Comparison of ENCODE assay signal across 8 cellular contexts in the genomic region with DNA sequence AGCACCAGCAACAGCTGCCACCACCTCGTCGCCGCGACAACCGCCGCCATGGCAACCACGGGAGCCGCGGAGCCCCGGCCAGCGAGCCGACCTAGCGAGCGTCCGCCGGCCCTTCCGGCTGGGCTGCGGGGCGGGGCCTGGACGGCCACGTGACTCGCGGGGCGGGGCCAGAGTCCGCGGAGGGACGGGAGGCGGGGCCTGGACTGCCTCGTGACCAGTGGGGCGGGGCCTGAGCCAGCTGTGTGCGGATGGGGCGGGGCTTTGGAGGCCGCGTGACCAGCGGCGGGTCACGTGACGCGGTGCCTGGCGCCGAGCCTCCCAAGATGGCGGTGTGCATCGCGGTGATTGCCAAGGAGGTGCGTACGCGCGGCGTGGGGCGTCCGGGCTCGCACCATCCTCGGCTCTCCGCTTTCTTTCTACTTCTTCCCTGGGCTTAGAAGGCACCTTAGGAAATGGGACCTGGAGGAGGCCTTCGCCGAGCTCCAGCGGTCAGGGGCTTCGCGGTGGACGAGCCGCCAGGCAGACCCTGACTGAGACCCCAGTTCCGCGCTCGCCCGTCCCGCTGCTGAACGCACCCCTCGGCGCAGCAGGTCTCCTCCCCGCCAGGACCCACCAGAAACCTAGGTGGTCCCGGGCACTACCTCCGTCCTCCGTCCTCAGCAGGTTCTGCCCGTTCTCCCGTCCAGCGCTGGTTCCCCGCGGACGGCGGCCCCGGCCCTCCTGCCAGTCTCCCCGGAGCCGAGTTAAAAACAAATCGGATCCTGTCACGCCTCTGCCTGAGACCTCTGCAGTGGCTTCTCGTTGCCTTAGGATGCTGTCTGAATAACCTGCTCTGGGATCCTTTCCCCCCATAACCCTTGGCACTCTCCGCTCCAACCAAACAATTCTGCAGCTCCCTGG. TPM values are rescaled to one million over a fixed set of nuclear protein-coding genes. Genes with fewer than 3 reads are reported as not detected.
A peak's percentile ranks its signal among the peaks of the same experiment; 100 is the strongest.
DNase-seq lines count a peak whose midpoint lies in the region; ATAC-seq, FAIRE-seq and TF ChIP-seq lines count a peak whose summit lies in the region.

A gene with protein sequence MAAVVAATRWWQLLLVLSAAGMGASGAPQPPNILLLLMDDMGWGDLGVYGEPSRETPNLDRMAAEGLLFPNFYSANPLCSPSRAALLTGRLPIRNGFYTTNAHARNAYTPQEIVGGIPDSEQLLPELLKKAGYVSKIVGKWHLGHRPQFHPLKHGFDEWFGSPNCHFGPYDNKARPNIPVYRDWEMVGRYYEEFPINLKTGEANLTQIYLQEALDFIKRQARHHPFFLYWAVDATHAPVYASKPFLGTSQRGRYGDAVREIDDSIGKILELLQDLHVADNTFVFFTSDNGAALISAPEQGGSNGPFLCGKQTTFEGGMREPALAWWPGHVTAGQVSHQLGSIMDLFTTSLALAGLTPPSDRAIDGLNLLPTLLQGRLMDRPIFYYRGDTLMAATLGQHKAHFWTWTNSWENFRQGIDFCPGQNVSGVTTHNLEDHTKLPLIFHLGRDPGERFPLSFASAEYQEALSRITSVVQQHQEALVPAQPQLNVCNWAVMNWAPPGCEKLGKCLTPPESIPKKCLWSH (minus strand): TSS at position 120 of the 900 bp plus-strand sequence. CDS start 70 bp downstream, at position 50.
A gene with protein sequence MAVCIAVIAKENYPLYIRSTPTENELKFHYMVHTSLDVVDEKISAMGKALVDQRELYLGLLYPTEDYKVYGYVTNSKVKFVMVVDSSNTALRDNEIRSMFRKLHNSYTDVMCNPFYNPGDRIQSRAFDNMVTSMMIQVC (plus strand): TSS at position 300 of the 900 bp plus-strand sequence. CDS start 24 bp downstream, at position 324.

- H3K9ac ChIP-seq in Karpas-422 (ENCODE audit: low read length) = peak within 1 kb of the TSS; percentile 83

- DNase-seq in DMS79 (lab: John Stamatoyannopoulos, UW) (peak; percentile 60), Karpas-422 (peak; percentile 99), RCC 7860 (ENCODE audit: low spot score) (peak; percentile 88), esophagus muscularis mucosa (ENCODE audit: extremely low spot score) (peak; percentile 100), myocyte (ENCODE audit: low read depth) (peak; percentile 96)
- DNase-seq in activated T-cell treated with anti-CD3 and anti-CD28 coated beads, Interleukin-2, amount 50 U/mL, for 72 hours = peak; percentile 99 to 100
- peak; percentile 95 to 98 for DNase-seq in stimulated activated CD8-positive, alpha-beta memory T cell treated with anti-CD3 and anti-CD28 coated beads, Interleukin-7, amount 100 ng/mL, for 4 hours (ENCODE audit: low read depth in 2 of 2)

- TF ChIP-seq EP300 in esophagus muscularis mucosa (IDR thresholded peaks at IDR 0.05) = no peak

- H3K9me3 Mint-ChIP-seq in activated T-cell treated with anti-CD3 and anti-CD28 coated beads, Interleukin-2, amount 50 U/mL, for 72 hours = no peaks in the 10 kb centered on the region

- H3K79me2 ChIP-seq in Karpas-422 (ENCODE audit: low read length) = peaks cover 29% of the 10 kb centered on the region

- H3K27ac ChIP-seq in Karpas-422 (ENCODE audit: low read length) = no peak within 1 kb of the TSS
- peak within 1 kb of the TSS; percentile 79 to 88 (median 82) for H3K27ac ChIP-seq in esophagus muscularis mucosa (replicated peaks in 1 of 4)

- intact Hi-C loops in esophagus muscularis mucosa (cut with DNase I) = loop anchor here (2.0 to 5.0 kb wide), 2 partner anchors 44 to 110 kb away; no protein-coding TSS in a partner anchor

- H3K4me2 ChIP-seq in Karpas-422 (ENCODE audit: low read depth, low read length, poor library complexity, severe bottlenecking) = peak within 1 kb of the TSS; percentile 97

- H3K27me3 ChIP-seq in Karpas-422 (ENCODE audit: low read length) (no peaks in the 10 kb centered on the region), esophagus muscularis mucosa (no peaks in the 10 kb centered on the region)

- H3K9me3 ChIP-seq in Karpas-422 (ENCODE audit: low read length) (no peaks in the 10 kb centered on the region), esophagus muscularis mucosa (no peaks in the 10 kb centered on the region)

- H3K27ac Mint-ChIP-seq in activated T-cell treated with anti-CD3 and anti-CD28 coated beads, Interleukin-2, amount 50 U/mL, for 72 hours = peak within 1 kb of the TSS; percentile 88

- peaks cover 22% of the 10 kb centered on the region for H3K4me1 ChIP-seq in Karpas-422 (ENCODE audit: low read length)
- peaks cover 23 to 49% (median 43%) of the 10 kb centered on the region in 4 donors for H3K4me1 ChIP-seq in esophagus muscularis mucosa

- under 1% methylated on average over 49 of the region's 87 CpGs for WGBS in esophagus muscularis mucosa

- TF ChIP-seq CTCF in esophagus muscularis mucosa (IDR thresholded peaks at IDR 0.05) = no peak

- peaks cover 5% of the 10 kb centered on the region; the same call in 1 of the 2 replicates for H4K20me1 ChIP-seq in Karpas-422 (ENCODE audit: insufficient read depth, low read depth, low read length)

- peak within 1 kb of the TSS; percentile 97 for H3K4me3 ChIP-seq in Karpas-422 (ENCODE audit: low read length)
- peak within 1 kb of the TSS; percentile 81 to 99 (median 87) for H3K4me3 ChIP-seq in esophagus muscularis mucosa

- ATAC-seq in GM21786 (IDR thresholded peaks at IDR 0.05; ENCODE audit: unreplicated experiment) = peak; percentile 80
- ATAC-seq in activated T-cell treated with anti-CD3 and anti-CD28 coated beads, Interleukin-2, amount 50 U/mL, for 72 hours (replicated peaks in 1 of 2) = peak; percentile 86 to 89

- TF ChIP-seq POLR2A in esophagus muscularis mucosa (IDR thresholded peaks at IDR 0.05; ENCODE audit: low read depth) = no peak

- no peaks in the 10 kb centered on the region for H3K9me2 ChIP-seq in Karpas-422 (replicated peaks; ENCODE audit: insufficient read depth, low read length)

- H3K4me3 Mint-ChIP-seq in activated T-cell treated with anti-CD3 and anti-CD28 coated beads, Interleukin-2, amount 50 U/mL, for 72 hours = peak within 1 kb of the TSS; percentile 99 to 100

- peaks cover 3 to 5% of the 10 kb centered on the region in 2 donors for H3K36me3 Mint-ChIP-seq in activated T-cell treated with anti-CD3 and anti-CD28 coated beads, Interleukin-2, amount 50 U/mL, for 72 hours (ENCODE audit: insufficient read depth in 2 of 2)

- H3K4me1 Mint-ChIP-seq in activated T-cell treated with anti-CD3 and anti-CD28 coated beads, Interleukin-2, amount 50 U/mL, for 72 hours (ENCODE audit: low read depth) = peaks cover 30% of the 10 kb centered on the region

- no peak for FAIRE-seq in RCC 7860 (lab: Jason Lieb, UNC)

- H2AFZ ChIP-seq in Karpas-422 (ENCODE audit: low read length) = peak within 1 kb of the TSS; percentile 74; the same call in 1 of the 2 replicates

- no peaks in the 10 kb centered on the region for H3K27me3 Mint-ChIP-seq in activated T-cell treated with anti-CD3 and anti-CD28 coated beads, Interleukin-2, amount 50 U/mL, for 72 hours (ENCODE audit: low read depth)

- H3K36me3 ChIP-seq in Karpas-422 (ENCODE audit: insufficient read depth, low read length) (no peaks in the 10 kb centered on the region), esophagus muscularis mucosa (peaks cover 21 to 48% (median 37%) of the 10 kb centered on the region in 4 donors)

RNA-seq across cellular contexts. Expression of the first gene that starts in this region (rescaled TPM):
- total RNA-seq in Karpas-422 (2014; rRNA removed; shearing (Covaris generic); ENCODE audit: low replicate concordance) = 18.1 and 26.8 TPM in 2 replicates
- total RNA-seq in activated T-cell treated with anti-CD3 and anti-CD28 coated beads, Interleukin-2, amount 50 U/mL, for 72 hours = 10 to 100 TPM; 26.1 to 31.7 TPM
- total RNA-seq in esophagus muscularis mucosa = 10 to 100 TPM in 3 of 4 donors, 1 to 10 TPM in 1; 9.5 to 19.1 (median 11.0) TPM
- 26.8 and 34.8 TPM in 2 replicates for total RNA-seq in myocyte
- 32.0 TPM for polyA plus RNA-seq in myocyte (2012)

RNA-seq across cellular contexts. Expression of the second gene that starts in this region (rescaled TPM):
- total RNA-seq in Karpas-422 (2014; rRNA removed; shearing (Covaris generic); ENCODE audit: low replicate concordance) = 58.0 and 84.6 TPM in 2 replicates
- 10 to 100 TPM; 32.0 to 35.2 TPM for total RNA-seq in activated T-cell treated with anti-CD3 and anti-CD28 coated beads, Interleukin-2, amount 50 U/mL, for 72 hours
- total RNA-seq in esophagus muscularis mucosa (10 to 100 TPM; 22.9 to 35.8 (median 29.6) TPM), myocyte (60.1 and 69.5 TPM in 2 replicates)
- 216 TPM for polyA plus RNA-seq in myocyte (2012)
